In genomic region chr18:48407358-48407757, GRCh38 we compare ENCODE assay signal across 20 cellular contexts. TPM values are rescaled to one million over a fixed set of nuclear protein-coding genes. Genes with fewer than 3 reads are reported as not detected.
DNase-seq lines count a peak whose midpoint lies in the region; ATAC-seq, FAIRE-seq and TF ChIP-seq lines count a peak whose summit lies in the region.
"Had no signal": no experiment of that assay in that cellular context is flagged by ENCODE, and none has a peak within 500 bp of the region (broad histone marks: within the 10 kb centered on the region; RNA-seq: fewer than 3 reads in every experiment).

No MANE protein-coding gene starts in this region.

- no peak overlapping the region for H3K4me3 ChIP-seq in CD4-positive, alpha-beta memory T cell (ENCODE audit: low read length in 2 of 2)
- H3K4me3 ChIP-seq in SK-N-MC = peak overlapping the region; percentile 76; the same call in 1 of the 2 replicates
- peak overlapping the region; percentile 50 for H3K4me3 ChIP-seq in epithelial cell of proximal tubule (ENCODE audit: low read depth, low read length)
- H3K4me3 ChIP-seq: K562 had no signal

- no peak for ATAC-seq in GM18505 (IDR thresholded peaks at IDR 0.05; ENCODE audit: unreplicated experiment)
- ATAC-seq: heart right ventricle, K562, right lobe of liver had no signal

- H3K9ac ChIP-seq in SK-N-MC (ENCODE audit: insufficient read length) = no peak overlapping the region

- H3K36me3 ChIP-seq in CD4-positive, alpha-beta memory T cell (ENCODE audit: insufficient read depth, low read length) = no peaks in the 10 kb centered on the region
- H3K36me3 ChIP-seq in SK-N-MC (ENCODE audit: insufficient read depth, low read length) = no peaks in the 10 kb centered on the region
- H3K36me3 ChIP-seq: heart right ventricle, right lobe of liver had no signal

- no peak for FAIRE-seq in H54 (lab: Jason Lieb, UNC)
- FAIRE-seq: islet of Langerhans, K562 had no signal

- intact Hi-C loops in CD4-positive, alpha-beta memory T cell (cut with micrococcal nuclease) = no loop called here

- peaks cover 40% of the 10 kb centered on the region for H3K27me3 ChIP-seq in CD4-positive, alpha-beta memory T cell (ENCODE audit: insufficient read depth, low read length)
- H3K27me3 ChIP-seq: right lobe of liver had no signal

- TF ChIP-seq POLR2A in GM18505 (IDR thresholded peaks at IDR 0.05; ENCODE audit: borderline replicate concordance, extremely low read depth, insufficient read depth, insufficient read length) (no peak), H54 (IDR thresholded peaks at IDR 0.05; ENCODE audit: low read depth, low read length) (no peak)

- peaks cover 0 to 2% (median 0%) of the 10 kb centered on the region in 8 donors for H3K9me3 Mint-ChIP-seq in CD4-positive, alpha-beta memory T cell
- no peaks in the 10 kb centered on the region for H3K9me3 Mint-ChIP-seq in progenitor cell of endocrine pancreas (ENCODE audit: low read depth)
- H3K9me3 Mint-ChIP-seq: activated naive CD8-positive, alpha-beta T cell treated with anti-CD3 and anti-CD28 coated beads, Interleukin-2, amount 10 ng/mL, durations not matched to agents 7 days and 5 days; memory B cell had no signal

- no peaks in the 10 kb centered on the region for H3K9me3 ChIP-seq in CD4-positive, alpha-beta memory T cell (ENCODE audit: control insufficient read depth in 1 of 2, low read length in 2 of 2)
- H3K9me3 ChIP-seq in SK-N-MC (ENCODE audit: low read depth, low read length) = no peaks in the 10 kb centered on the region
- H3K9me3 ChIP-seq: heart right ventricle, right lobe of liver had no signal

- TF ChIP-seq CTCF in epithelial cell of proximal tubule (conservative IDR thresholded peaks at IDR 0.05; ENCODE audit: low read depth, low read length) (no peak), progenitor cell of endocrine pancreas (IDR thresholded peaks at IDR 0.05; ENCODE audit: unreplicated experiment) (no peak)

- H3K4me3 Mint-ChIP-seq in CD4-positive, alpha-beta memory T cell = peak overlapping the region; percentile 73 to 85 (median 80)
- peak overlapping the region; percentile 80 for H3K4me3 Mint-ChIP-seq in progenitor cell of endocrine pancreas (ENCODE audit: low read depth)

- POLR2A ChIA-PET in CD4-positive, alpha-beta memory T cell (lab: Charles Lee; ENCODE audit: partially characterized antibody) = no interaction called here

- no peaks in the 10 kb centered on the region for H3K36me3 Mint-ChIP-seq in CD4-positive, alpha-beta memory T cell
- H3K36me3 Mint-ChIP-seq in progenitor cell of endocrine pancreas (ENCODE audit: insufficient read depth) = no peaks in the 10 kb centered on the region
- H3K36me3 Mint-ChIP-seq: activated naive CD8-positive, alpha-beta T cell treated with anti-CD3 and anti-CD28 coated beads, Interleukin-2, amount 10 ng/mL, durations not matched to agents 7 days and 5 days; memory B cell had no signal

- CTCF ChIA-PET in CD4-positive, alpha-beta memory T cell (lab: Charles Lee; ENCODE audit: partially characterized antibody) = no interaction called here

- no peak overlapping the region for H3K27ac Mint-ChIP-seq in CD4-positive, alpha-beta memory T cell
- no peak overlapping the region for H3K27ac Mint-ChIP-seq in progenitor cell of endocrine pancreas
- H3K27ac Mint-ChIP-seq: activated naive CD8-positive, alpha-beta T cell treated with anti-CD3 and anti-CD28 coated beads, Interleukin-2, amount 10 ng/mL, durations not matched to agents 7 days and 5 days; memory B cell had no signal

- H3K4me1 Mint-ChIP-seq in CD4-positive, alpha-beta memory T cell = peaks cover 8 to 21% (median 12%) of the 10 kb centered on the region in 4 donors
- H3K4me1 Mint-ChIP-seq in progenitor cell of endocrine pancreas (ENCODE audit: low read depth) = peaks cover 8% of the 10 kb centered on the region

- peaks cover 14% of the 10 kb centered on the region for H3K4me1 ChIP-seq in CD4-positive, alpha-beta memory T cell (ENCODE audit: insufficient read depth, low read length)

- H3K27me3 Mint-ChIP-seq in CD4-positive, alpha-beta memory T cell = peaks cover 44 to 50% of the 10 kb centered on the region in 2 donors
- peaks cover 73% of the 10 kb centered on the region for H3K27me3 Mint-ChIP-seq in progenitor cell of endocrine pancreas

- no peak overlapping the region for H3K27ac ChIP-seq in CD4-positive, alpha-beta memory T cell (ENCODE audit: low read depth, low read length)
- H3K27ac ChIP-seq in SK-N-MC = no peak overlapping the region
- H3K27ac ChIP-seq: right lobe of liver had no signal

- no peak for DNase-seq in CD4-positive, alpha-beta memory T cell
- DNase-seq in SK-N-MC (ENCODE audit: low read depth, low spot score) (no peak), epithelial cell of proximal tubule (ENCODE audit: low read depth) (no peak), progenitor cell of endocrine pancreas (ENCODE audit: low spot score, unreplicated experiment) (no peak), SW 1271 (lab: John Stamatoyannopoulos, UW) (no peak), H54 (ENCODE audit: insufficient read length, low spot score) (no peak), NCI-H187 (lab: John Stamatoyannopoulos, UW) (no peak)
- DNase-seq: activated naive CD8-positive, alpha-beta T cell treated with anti-CD3 and anti-CD28 coated beads, Interleukin-2, amount 10 ng/mL, durations not matched to agents 7 days and 5 days; effector memory CD4-positive, alpha-beta T cell; heart right ventricle; NCI-H2107; NCI-H526 treated with DMSO at 0.1 percent for 48 hours; nucleus accumbens; right lobe of liver had no signal

RNA-seq across cellular contexts. Expression of gene ZBTB7C, which starts 1.8 kb away (rescaled TPM):
- not detected for total RNA-seq in CD4-positive, alpha-beta memory T cell
- polyA plus RNA-seq in CD4-positive, alpha-beta memory T cell = under 1 TPM in 1 of 2 donors, not detected in 1; 0.23 TPM
- total RNA-seq in epithelial cell of proximal tubule (under 0.01 and 0.17 TPM in 2 replicates), progenitor cell of endocrine pancreas (0.57 and 0.95 TPM in 2 replicates)
- total RNA-seq: activated naive CD8-positive, alpha-beta T cell treated with anti-CD3 and anti-CD28 coated beads, Interleukin-2, amount 10 ng/mL, durations not matched to agents 7 days and 5 days; K562; OCI-LY7; SK-MEL-5 had no signal
- polyA plus RNA-seq: K562 had no signal

Comparison
In these comparisons a context has a peak if more than half of its experiments do, and no peak if none do; other contexts are left out.
1. H3K4me3 ChIP-seq: peak in SK-N-MC (single experiment) and epithelial cell of proximal tubule (single experiment); none in CD4-positive, alpha-beta memory T cell (0 of 2).